In the genomic region with DNA sequence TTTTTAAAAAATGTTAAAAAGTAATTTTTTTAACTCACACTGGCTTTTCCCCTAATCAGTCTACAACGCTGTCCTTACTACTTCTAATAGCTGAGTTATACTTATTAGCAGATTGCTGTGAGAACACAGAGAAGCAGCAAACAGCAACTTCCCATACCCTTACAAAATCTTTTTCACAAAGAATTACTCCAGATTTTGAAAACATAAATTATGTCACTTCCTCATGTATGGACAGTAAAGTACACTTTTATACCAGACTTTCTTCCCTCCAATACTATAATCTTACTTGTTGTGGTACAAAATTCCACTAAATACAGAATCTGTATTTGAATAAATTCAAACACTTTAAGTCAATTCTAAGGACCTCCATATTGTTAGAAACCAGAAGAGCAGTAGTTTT, we compare ENCODE assay signal across 8 cellular contexts. TPM values are rescaled to one million over a fixed set of nuclear protein-coding genes. Genes with fewer than 3 reads are reported as not detected.
DNase-seq lines count a peak whose midpoint lies in the region; ATAC-seq and TF ChIP-seq lines count a peak whose summit lies in the region.

No MANE protein-coding gene starts in this region.

- peak overlapping the region; percentile 98 for H3K4me2 ChIP-seq in DND-41 (ENCODE audit: insufficient read depth, low read length)

- H3K4me3 ChIP-seq in DND-41 (ENCODE audit: low read depth in 1 of 2, low read length in 2 of 2) = peak overlapping the region; percentile 56 to 90; a peak in 3 of 4 replicates
- peak overlapping the region; percentile 76 for H3K4me3 ChIP-seq in effector memory CD4-positive, alpha-beta T cell (ENCODE audit: insufficient read depth, low read depth, low read length, poor library complexity, severe bottlenecking)

- peaks cover 34% of the 10 kb centered on the region for H3K4me1 Mint-ChIP-seq in progenitor cell of endocrine pancreas (ENCODE audit: low read depth)

- peak overlapping the region; percentile 90 for H3K27ac Mint-ChIP-seq in progenitor cell of endocrine pancreas

- ATAC-seq in DND-41 (ENCODE audit: insufficient read depth, low read depth) (no peak), GM21619 (IDR thresholded peaks at IDR 0.05; ENCODE audit: unreplicated experiment) (no peak), GM18867 (IDR thresholded peaks at IDR 0.05; ENCODE audit: unreplicated experiment) (no peak), HG03039 (IDR thresholded peaks at IDR 0.05; ENCODE audit: unreplicated experiment) (no peak)

- no peak overlapping the region for H2AFZ ChIP-seq in DND-41 (ENCODE audit: low read depth, low read length)

- H3K4me3 Mint-ChIP-seq in progenitor cell of endocrine pancreas (ENCODE audit: low read depth) = peak overlapping the region; percentile 99

- peak overlapping the region; percentile 84 for H3K9ac ChIP-seq in DND-41 (ENCODE audit: low read depth, low read length)

- no peaks in the 10 kb centered on the region for H3K27me3 Mint-ChIP-seq in progenitor cell of endocrine pancreas

- H3K9me3 Mint-ChIP-seq in progenitor cell of endocrine pancreas (ENCODE audit: low read depth) = no peaks in the 10 kb centered on the region

- H4K20me1 ChIP-seq in DND-41 (ENCODE audit: insufficient read depth, low read length) = no peaks in the 10 kb centered on the region; the same call in 1 of the 2 replicates

- DNase-seq in DND-41 = no peak
- DNase-seq in NOMO-1 treated with DMSO at 0.1 percent for 48 hours (lab: John Stamatoyannopoulos, UW; ENCODE audit: unreplicated experiment) = peak; percentile 55
- no peak for DNase-seq in effector memory CD4-positive, alpha-beta T cell
- DNase-seq in progenitor cell of endocrine pancreas (ENCODE audit: low spot score, unreplicated experiment) = no peak
- DNase-seq in NCI-H1417 treated with DMSO at 0.1 percent for 48 hours (lab: John Stamatoyannopoulos, UW) = no peak

- TF ChIP-seq CTCF in DND-41 (IDR thresholded peaks at IDR 0.05; ENCODE audit: borderline replicate concordance, extremely low read depth, low read length, poor library complexity, severe bottlenecking) = no peak
- no peak for TF ChIP-seq CTCF in progenitor cell of endocrine pancreas (IDR thresholded peaks at IDR 0.05; ENCODE audit: unreplicated experiment)

- peaks cover 21% of the 10 kb centered on the region for H3K36me3 Mint-ChIP-seq in progenitor cell of endocrine pancreas (ENCODE audit: insufficient read depth)

- H3K36me3 ChIP-seq in DND-41 (ENCODE audit: insufficient read depth, low read length) = peaks cover 45% of the 10 kb centered on the region
- H3K36me3 ChIP-seq in effector memory CD4-positive, alpha-beta T cell (ENCODE audit: control insufficient read depth, insufficient read depth, low read length) = peaks cover 31% of the 10 kb centered on the region

- H3K27me3 ChIP-seq in DND-41 (ENCODE audit: insufficient read depth, low read length, poor library complexity) = no peaks in the 10 kb centered on the region
- no peaks in the 10 kb centered on the region for H3K27me3 ChIP-seq in effector memory CD4-positive, alpha-beta T cell (replicated peaks; ENCODE audit: control insufficient read depth, insufficient read depth, low read length, poor library complexity, severe bottlenecking)

- H3K4me1 ChIP-seq in DND-41 (ENCODE audit: insufficient read depth, low read length) = peaks cover 46% of the 10 kb centered on the region
- peaks cover 26% of the 10 kb centered on the region for H3K4me1 ChIP-seq in effector memory CD4-positive, alpha-beta T cell (ENCODE audit: control insufficient read depth, insufficient read depth, low read length, poor library complexity, severe bottlenecking)

- H3K9me3 ChIP-seq in DND-41 (ENCODE audit: insufficient read depth, low read length, severe bottlenecking) = no peaks in the 10 kb centered on the region
- no peaks in the 10 kb centered on the region for H3K9me3 ChIP-seq in effector memory CD4-positive, alpha-beta T cell (ENCODE audit: control insufficient read depth, low read length)

- peaks cover 66% of the 10 kb centered on the region for H3K79me2 ChIP-seq in DND-41 (ENCODE audit: insufficient read depth, low read length)

- peak overlapping the region; percentile 93 for H3K27ac ChIP-seq in DND-41 (ENCODE audit: low read length)
- peak overlapping the region; percentile 98 for H3K27ac ChIP-seq in effector memory CD4-positive, alpha-beta T cell (ENCODE audit: insufficient read depth, low read length, poor library complexity, severe bottlenecking)

RNA-seq across cellular contexts. Expression of a gene that starts 2.1 kb away (rescaled TPM):
- 57.5 and 71.8 TPM in 2 replicates for total RNA-seq in progenitor cell of endocrine pancreas

RNA-seq across cellular contexts. Expression of a gene that starts 42.8 kb away (rescaled TPM):
- total RNA-seq in progenitor cell of endocrine pancreas = 61.4 and 67.6 TPM in 2 replicates
